In genomic region chr18:9017170-9017899, GRCh38 we compare ENCODE assay signal across 8 cellular contexts.
DNase-seq lines count a peak whose midpoint lies in the region; ATAC-seq, FAIRE-seq and TF ChIP-seq lines count a peak whose summit lies in the region.

No MANE protein-coding gene starts in this region.

- H3K9ac ChIP-seq in NT2/D1 (ENCODE audit: insufficient read length, low read depth) (peak overlapping the region; percentile 72), neural progenitor cell (no peak overlapping the region), stomach smooth muscle (ENCODE audit: low read length in 2 of 2) (peak overlapping the region; percentile 55 to 58)

- H3K27me3 Mint-ChIP-seq in activated T-cell treated with anti-CD3 and anti-CD28 coated beads, Interleukin-2, amount 50 U/mL, for 24 hours: no peaks in the 10 kb centered on the region
- H3K27me3 Mint-ChIP-seq in neural progenitor cell (ENCODE audit: insufficient read depth, low read depth): peaks cover 10% of the 10 kb centered on the region

- H3F3A ChIP-seq in neural progenitor cell (ENCODE audit: low read depth): no peaks in the 10 kb centered on the region

- no peaks in the 10 kb centered on the region for H3K36me3 Mint-ChIP-seq in activated T-cell treated with anti-CD3 and anti-CD28 coated beads, Interleukin-2, amount 50 U/mL, for 24 hours (ENCODE audit: low read depth)
- H3K36me3 Mint-ChIP-seq in neural progenitor cell: no peaks in the 10 kb centered on the region

- H3K9me3 ChIP-seq in NT2/D1 (ENCODE audit: insufficient read depth, low read length) (no peaks in the 10 kb centered on the region), neural progenitor cell (ENCODE audit: low read depth) (no peaks in the 10 kb centered on the region), stomach smooth muscle (ENCODE audit: control insufficient read depth in 2 of 2, low read length in 2 of 2) (peaks cover 0 to 8% of the 10 kb centered on the region in 2 donors)

- peaks cover 16% of the 10 kb centered on the region for H3K4me1 Mint-ChIP-seq in activated T-cell treated with anti-CD3 and anti-CD28 coated beads, Interleukin-2, amount 50 U/mL, for 24 hours (ENCODE audit: low read depth)
- peaks cover 16% of the 10 kb centered on the region for H3K4me1 Mint-ChIP-seq in neural progenitor cell

- no peak for TF ChIP-seq CTCF in neural progenitor cell (IDR thresholded peaks at IDR 0.05)

- H3K4me1 ChIP-seq in NT2/D1 (ENCODE audit: insufficient read depth, insufficient read length): no peaks in the 10 kb centered on the region
- peaks cover 3% of the 10 kb centered on the region for H3K4me1 ChIP-seq in neural progenitor cell
- peaks cover 16% of the 10 kb centered on the region for H3K4me1 ChIP-seq in stomach smooth muscle (ENCODE audit: control insufficient read depth, insufficient read depth, low read length)

- no peak overlapping the region for H3K4me3 ChIP-seq in NT2/D1 (ENCODE audit: insufficient read length, low read depth)
- H3K4me3 ChIP-seq in neural progenitor cell: no peak overlapping the region
- peak overlapping the region; percentile 64 to 67 for H3K4me3 ChIP-seq in stomach smooth muscle (ENCODE audit: low read length in 2 of 2)

- DNase-seq in GM12892 (ENCODE audit: insufficient read length): peak; percentile 67
- DNase-seq in NT2/D1 (ENCODE audit: low read depth, low spot score): no peak
- peak; percentile 83 for DNase-seq in activated T-cell treated with anti-CD3 and anti-CD28 coated beads, Interleukin-2, amount 50 U/mL, for 24 hours
- peak; percentile 92 for DNase-seq in fibroblast of gingiva (ENCODE audit: low read depth)
- peak; percentile 72 for DNase-seq in neural progenitor cell (ENCODE audit: low spot score)
- DNase-seq in NCI-H2227 (lab: John Stamatoyannopoulos, UW; ENCODE audit: unreplicated experiment): no peak

- H3K4me2 ChIP-seq in neural progenitor cell: peak overlapping the region; percentile 36

- peak overlapping the region; percentile 95 for H3K27ac Mint-ChIP-seq in activated T-cell treated with anti-CD3 and anti-CD28 coated beads, Interleukin-2, amount 50 U/mL, for 24 hours
- peak overlapping the region; percentile 74 for H3K27ac Mint-ChIP-seq in neural progenitor cell

- H4K20me1 ChIP-seq in neural progenitor cell (ENCODE audit: low read depth): no peaks in the 10 kb centered on the region

- H3K27ac ChIP-seq in neural progenitor cell: no peak overlapping the region
- H3K27ac ChIP-seq in stomach smooth muscle (ENCODE audit: low read length): peak overlapping the region; percentile 77

- H3K4me3 Mint-ChIP-seq in activated T-cell treated with anti-CD3 and anti-CD28 coated beads, Interleukin-2, amount 50 U/mL, for 24 hours: peak overlapping the region; percentile 72
- no peak overlapping the region for H3K4me3 Mint-ChIP-seq in neural progenitor cell

- FAIRE-seq in GM12892 (lab: Jason Lieb, UNC): peak; percentile 65

- H2AFZ ChIP-seq in neural progenitor cell (replicated peaks): peak overlapping the region; percentile 91

- peak; percentile 60 for TF ChIP-seq POLR2A in GM12892 (IDR thresholded peaks at IDR 0.05; ENCODE audit: low read depth, low read length)

- H3K79me2 ChIP-seq in neural progenitor cell (ENCODE audit: low read depth): no peaks in the 10 kb centered on the region

- ATAC-seq in HG02678 (IDR thresholded peaks at IDR 0.05; ENCODE audit: unreplicated experiment): peak; percentile 86

- H3K27me3 ChIP-seq in NT2/D1 (ENCODE audit: insufficient read depth, insufficient read length): no peaks in the 10 kb centered on the region
- H3K27me3 ChIP-seq in neural progenitor cell: no peaks in the 10 kb centered on the region
- H3K27me3 ChIP-seq in stomach smooth muscle (ENCODE audit: control insufficient read depth in 1 of 2, insufficient read depth in 2 of 2, low read length in 2 of 2): no peaks in the 10 kb centered on the region

- H3K36me3 ChIP-seq in NT2/D1 (ENCODE audit: insufficient read depth, insufficient read length, low read length) (no peaks in the 10 kb centered on the region), neural progenitor cell (no peaks in the 10 kb centered on the region), stomach smooth muscle (ENCODE audit: control insufficient read depth in 2 of 2, insufficient read depth in 2 of 2, low read length in 2 of 2) (no peaks in the 10 kb centered on the region)

- H3K9me3 Mint-ChIP-seq in activated T-cell treated with anti-CD3 and anti-CD28 coated beads, Interleukin-2, amount 50 U/mL, for 24 hours: no peaks in the 10 kb centered on the region
- peaks cover 6% of the 10 kb centered on the region for H3K9me3 Mint-ChIP-seq in neural progenitor cell

Comparison
In these comparisons a context has a peak if more than half of its experiments do, and no peak if none do; other contexts are left out.
1. DNase-seq: peak in GM12892 (single experiment), activated T-cell treated with anti-CD3 and anti-CD28 coated beads, Interleukin-2, amount 50 U/mL, for 24 hours (single experiment), fibroblast of gingiva (single experiment) and neural progenitor cell (single experiment); none in NT2/D1 (single experiment) and NCI-H2227 (single experiment).
2. H3K4me3 ChIP-seq: peak in stomach smooth muscle (2 of 2); none in NT2/D1 (single experiment) and neural progenitor cell (single experiment).